8 cellular contexts compared by ENCODE assay signal in genomic region chr11:2991477-2992233, GRCh38. TPM values are rescaled to one million over a fixed set of nuclear protein-coding genes. Genes with fewer than 3 reads are reported as not detected.
A peak's percentile ranks its signal among the peaks of the same experiment; 100 is the strongest.
DNase-seq lines count a peak whose midpoint lies in the region; ATAC-seq and TF ChIP-seq lines count a peak whose summit lies in the region.

No MANE protein-coding gene starts in this region.

- no peaks in the 10 kb centered on the region for H3K36me3 ChIP-seq in osteoblast (ENCODE audit: insufficient read depth, low read length)

- peak; percentile 33 for ATAC-seq in GM21717 (IDR thresholded peaks at IDR 0.05; ENCODE audit: unreplicated experiment)

- H3K36me3 Mint-ChIP-seq in IgD-negative memory B cell = peaks cover 2% of the 10 kb centered on the region
- peaks cover 21% of the 10 kb centered on the region for H3K36me3 Mint-ChIP-seq in activated T-helper 1 cell treated with anti-CD3 and anti-CD28 coated beads, Interleukin-12 subunit alpha, Interleukin-12 subunit beta, Interleukin-2, Interleukin-4 antibody, amounts not matched to agents 30 ng/mL and 10 ng/mL and 1 ng/mL, durations not matched to agents 14 hours and 24 hours and 36 hours (ENCODE audit: low read depth)

- H3K4me1 Mint-ChIP-seq in IgD-negative memory B cell = peaks cover 33 to 44% (median 37%) of the 10 kb centered on the region in 3 donors
- peaks cover 30% of the 10 kb centered on the region for H3K4me1 Mint-ChIP-seq in activated T-helper 1 cell treated with anti-CD3 and anti-CD28 coated beads, Interleukin-12 subunit alpha, Interleukin-12 subunit beta, Interleukin-2, Interleukin-4 antibody, amounts not matched to agents 30 ng/mL and 10 ng/mL and 1 ng/mL, durations not matched to agents 14 hours and 24 hours and 36 hours (ENCODE audit: low read depth)

- H2AFZ ChIP-seq in osteoblast (ENCODE audit: low read length) = peak overlapping the region; percentile 3

- H3K4me3 ChIP-seq in osteoblast (ENCODE audit: insufficient read depth, low read length) = peak overlapping the region; percentile 98

- TF ChIP-seq CTCF in osteoblast (IDR thresholded peaks at IDR 0.05; ENCODE audit: extremely low read depth, low read depth, low read length) = no peak

- peak overlapping the region; percentile 93 to 100 (median 98) for H3K4me3 Mint-ChIP-seq in IgD-negative memory B cell
- H3K4me3 Mint-ChIP-seq in activated T-helper 1 cell treated with anti-CD3 and anti-CD28 coated beads, Interleukin-12 subunit alpha, Interleukin-12 subunit beta, Interleukin-2, Interleukin-4 antibody, amounts not matched to agents 30 ng/mL and 10 ng/mL and 1 ng/mL, durations not matched to agents 14 hours and 24 hours and 36 hours = peak overlapping the region; percentile 99

- H3K27ac Mint-ChIP-seq in IgD-negative memory B cell = peak overlapping the region; percentile 94 to 100 (median 99)
- H3K27ac Mint-ChIP-seq in activated T-helper 1 cell treated with anti-CD3 and anti-CD28 coated beads, Interleukin-12 subunit alpha, Interleukin-12 subunit beta, Interleukin-2, Interleukin-4 antibody, amounts not matched to agents 30 ng/mL and 10 ng/mL and 1 ng/mL, durations not matched to agents 14 hours and 24 hours and 36 hours = peak overlapping the region; percentile 99

- peaks cover 33% of the 10 kb centered on the region for H3K4me1 ChIP-seq in osteoblast (ENCODE audit: insufficient read depth, low read length)

- H3K9me3 Mint-ChIP-seq in IgD-negative memory B cell = no peaks in the 10 kb centered on the region
- no peaks in the 10 kb centered on the region for H3K9me3 Mint-ChIP-seq in activated T-helper 1 cell treated with anti-CD3 and anti-CD28 coated beads, Interleukin-12 subunit alpha, Interleukin-12 subunit beta, Interleukin-2, Interleukin-4 antibody, amounts not matched to agents 30 ng/mL and 10 ng/mL and 1 ng/mL, durations not matched to agents 14 hours and 24 hours and 36 hours

- no peaks in the 10 kb centered on the region for H3K27me3 Mint-ChIP-seq in IgD-negative memory B cell
- no peaks in the 10 kb centered on the region for H3K27me3 Mint-ChIP-seq in activated T-helper 1 cell treated with anti-CD3 and anti-CD28 coated beads, Interleukin-12 subunit alpha, Interleukin-12 subunit beta, Interleukin-2, Interleukin-4 antibody, amounts not matched to agents 30 ng/mL and 10 ng/mL and 1 ng/mL, durations not matched to agents 14 hours and 24 hours and 36 hours (ENCODE audit: insufficient read depth)

- H3K9me3 ChIP-seq in osteoblast (ENCODE audit: low read depth, low read length) = no peaks in the 10 kb centered on the region

- H3K79me2 ChIP-seq in osteoblast (ENCODE audit: insufficient read depth, low read length) = peaks cover 52% of the 10 kb centered on the region

- peak; percentile 38 for DNase-seq in NCI-H1105 treated with DMSO at 0.1 percent for 48 hours (lab: John Stamatoyannopoulos, UW)
- no peak for DNase-seq in NCI-H1105 (lab: John Stamatoyannopoulos, UW)
- no peak for DNase-seq in activated T-helper 1 cell treated with anti-CD3 and anti-CD28 coated beads, Interleukin-12 subunit alpha, Interleukin-12 subunit beta, Interleukin-2, Interleukin-4 antibody, amounts not matched to agents 30 ng/mL and 10 ng/mL and 1 ng/mL, durations not matched to agents 14 hours and 24 hours and 36 hours (ENCODE audit: low spot score)
- DNase-seq in glomerular visceral epithelial cell (ENCODE audit: extremely low spot score) = peak; percentile 26
- DNase-seq in osteoblast (ENCODE audit: insufficient read length, low spot score, missing footprints) = peak; percentile 96
- no peak for DNase-seq in 8988T

- peak overlapping the region; percentile 59 for H3K27ac ChIP-seq in osteoblast (ENCODE audit: low read depth, low read length)

- no peaks in the 10 kb centered on the region for H3K27me3 ChIP-seq in osteoblast (ENCODE audit: insufficient read depth, low read length)

- intact Hi-C loops in activated T-helper 1 cell treated with anti-CD3 and anti-CD28 coated beads, Interleukin-12 subunit alpha, Interleukin-12 subunit beta, Interleukin-2, Interleukin-4 antibody, amounts not matched to agents 30 ng/mL and 10 ng/mL and 1 ng/mL, durations not matched to agents 14 hours and 24 hours and 36 hours (cut with micrococcal nuclease) = loop anchor here (1.0 to 10.0 kb wide), 8 partner anchors 23 to 1137 kb away; partner anchors contain the start of genes CARS1, LSP1, NUP98 and TSSC4

- peaks cover 18% of the 10 kb centered on the region for H4K20me1 ChIP-seq in osteoblast (ENCODE audit: insufficient read depth, low read length)

- H3K4me2 ChIP-seq in osteoblast (ENCODE audit: insufficient read depth, low read length) = peak overlapping the region; percentile 82

RNA-seq across cellular contexts. Expression of gene NAP1L4, which starts 0.5 kb away (rescaled TPM):
- polyA plus RNA-seq in IgD-negative memory B cell = 89.0 TPM
- 284 and 285 TPM in 2 replicates for total RNA-seq in activated T-helper 1 cell treated with anti-CD3 and anti-CD28 coated beads, Interleukin-12 subunit alpha, Interleukin-12 subunit beta, Interleukin-2, Interleukin-4 antibody, amounts not matched to agents 30 ng/mL and 10 ng/mL and 1 ng/mL, durations not matched to agents 14 hours and 24 hours and 36 hours
- 72.0 and 87.8 TPM in 2 replicates for total RNA-seq in osteoblast

Comparison
In these comparisons a context has a peak if more than half of its experiments do, and no peak if none do; other contexts are left out.
1. DNase-seq: peak in NCI-H1105 treated with DMSO at 0.1 percent for 48 hours (single experiment), glomerular visceral epithelial cell (single experiment) and osteoblast (single experiment); none in NCI-H1105 (single experiment), activated T-helper 1 cell treated with anti-CD3 and anti-CD28 coated beads, Interleukin-12 subunit alpha, Interleukin-12 subunit beta, Interleukin-2, Interleukin-4 antibody, amounts not matched to agents 30 ng/mL and 10 ng/mL and 1 ng/mL, durations not matched to agents 14 hours and 24 hours and 36 hours (single experiment) and 8988T (single experiment).